Comparison of ENCODE assay signal across 29 cellular contexts in the genomic region with DNA sequence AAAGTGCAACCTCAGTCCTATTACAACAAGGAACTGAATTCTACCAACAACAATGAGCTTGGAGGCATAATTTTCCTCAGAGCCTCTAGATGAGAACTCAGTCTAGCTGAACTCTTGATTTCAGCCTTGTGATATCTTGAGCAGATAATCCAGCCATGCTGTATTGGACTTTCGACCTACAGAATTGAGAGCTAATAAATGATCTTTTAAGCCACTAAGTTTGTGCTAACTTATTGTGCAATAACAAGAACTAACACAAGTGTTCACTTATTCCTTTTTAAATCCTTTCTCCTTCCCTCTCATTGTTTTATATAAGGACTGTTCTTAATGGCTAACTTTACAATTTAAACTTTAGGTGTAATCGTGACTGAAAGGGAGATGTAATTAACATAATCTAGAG.
"Had no signal": no experiment of that assay in that cellular context is flagged by ENCODE, and none has a peak within 500 bp of the region (broad histone marks: within the 10 kb centered on the region; RNA-seq: fewer than 3 reads in every experiment).

No MANE protein-coding gene starts in this region.

- H3K27ac ChIP-seq: cardiac muscle cell, SJCRH30, SK-N-MC, WERI-Rb-1 had no signal

- H3K4me1 Mint-ChIP-seq: activated CD4-positive, alpha-beta memory T cell treated with anti-CD3 and anti-CD28 coated beads, Interleukin-2, amount 10 ng/mL, durations not matched to agents 7 days and 5 days; activated naive CD8-positive, alpha-beta T cell treated with anti-CD3 and anti-CD28 coated beads for 36 hours; activated T-helper 17 cell treated with anti-CD3 and anti-CD28 coated beads, Interleukin-2, amount 50 U/mL, for 72 hours had no signal

- ATAC-seq: activated T-cell treated with anti-CD3 and anti-CD28 coated beads, Interleukin-2, amount 50 U/mL, for 72 hours; activated T-helper 17 cell treated with anti-CD3 and anti-CD28 coated beads, Interleukin-2, amount 50 U/mL, for 72 hours; Panc1 had no signal

- H3K27me3 Mint-ChIP-seq: activated CD4-positive, alpha-beta memory T cell treated with anti-CD3 and anti-CD28 coated beads, Interleukin-2, amount 10 ng/mL, durations not matched to agents 7 days and 5 days had no signal

- H3K4me3 ChIP-seq: cardiac muscle cell, SJCRH30, SK-N-MC had no signal

- H3K36me3 Mint-ChIP-seq: activated naive CD8-positive, alpha-beta T cell treated with anti-CD3 and anti-CD28 coated beads for 36 hours had no signal

- H3K9me3 Mint-ChIP-seq: activated CD4-positive, alpha-beta memory T cell treated with anti-CD3 and anti-CD28 coated beads, Interleukin-2, amount 10 ng/mL, durations not matched to agents 7 days and 5 days; activated naive CD8-positive, alpha-beta T cell treated with anti-CD3 and anti-CD28 coated beads for 36 hours; activated T-cell treated with anti-CD3 and anti-CD28 coated beads, Interleukin-2, amount 50 U/mL, for 72 hours; activated T-helper 17 cell treated with anti-CD3 and anti-CD28 coated beads, Interleukin-2, amount 50 U/mL, for 72 hours had no signal

- H3K4me3 Mint-ChIP-seq: activated CD4-positive, alpha-beta memory T cell treated with anti-CD3 and anti-CD28 coated beads, Interleukin-2, amount 10 ng/mL, durations not matched to agents 7 days and 5 days; activated naive CD8-positive, alpha-beta T cell treated with anti-CD3 and anti-CD28 coated beads for 36 hours; activated T-cell treated with anti-CD3 and anti-CD28 coated beads, Interleukin-2, amount 50 U/mL, for 72 hours; activated T-helper 17 cell treated with anti-CD3 and anti-CD28 coated beads, Interleukin-2, amount 50 U/mL, for 72 hours had no signal

- H3K4me1 ChIP-seq: SJCRH30 had no signal

- H3K27me3 ChIP-seq: cardiac muscle cell, SJCRH30 had no signal

- DNase-seq: activated CD4-positive, alpha-beta memory T cell treated with anti-CD3 and anti-CD28 coated beads, Interleukin-2, amount 10 ng/mL, durations not matched to agents 7 days and 5 days; activated CD4-positive, alpha-beta T cell treated with anti-CD3 and anti-CD28 coated beads for 1 hour; activated CD4-positive, alpha-beta T cell treated with anti-CD3 and anti-CD28 coated beads for 48 hours; activated CD4-positive, CD25-positive, alpha-beta regulatory T cell; activated effector memory CD4-positive, alpha-beta T cell treated with anti-CD3 and anti-CD28 coated beads, Interleukin-2, amount 50 U/mL, for 16 hours; activated naive CD4-positive, alpha-beta T cell; activated naive CD4-positive, alpha-beta T cell treated with anti-CD3 and anti-CD28 coated beads, Interleukin-2, amount 50 U/mL, for 16 hours; activated naive CD8-positive, alpha-beta T cell treated with anti-CD3 and anti-CD28 coated beads for 36 hours; activated T-cell treated with anti-CD3 and anti-CD28 coated beads, Interleukin-2, amount 50 U/mL, for 1 hour; activated T-cell treated with anti-CD3 and anti-CD28 coated beads, Interleukin-2, amount 50 U/mL, for 72 hours; amniotic stem cell; aorta; NCI-H1105; NCI-H1417 treated with DMSO at 0.1 percent for 48 hours; NCI-H187 treated with DMSO at 0.1 percent for 48 hours; NCI-H2081; NCI-H2171 treated with DMSO at 0.1 percent for 48 hours; NCI-H2227 treated with DMSO at 0.1 percent for 48 hours; NCI-H446; NCI-H510A treated with DMSO at 0.1 percent for 48 hours; NCI-H526 treated with DMSO at 0.1 percent for 48 hours; SHP77; SJCRH30; T1000; WERI-Rb-1 had no signal

- H3K36me3 ChIP-seq: cardiac muscle cell, SJCRH30, WERI-Rb-1 had no signal

- H3K9me3 ChIP-seq: SJCRH30 had no signal

- H3K27ac Mint-ChIP-seq: activated CD4-positive, alpha-beta memory T cell treated with anti-CD3 and anti-CD28 coated beads, Interleukin-2, amount 10 ng/mL, durations not matched to agents 7 days and 5 days; activated naive CD8-positive, alpha-beta T cell treated with anti-CD3 and anti-CD28 coated beads for 36 hours; activated T-cell treated with anti-CD3 and anti-CD28 coated beads, Interleukin-2, amount 50 U/mL, for 72 hours; activated T-helper 17 cell treated with anti-CD3 and anti-CD28 coated beads, Interleukin-2, amount 50 U/mL, for 72 hours had no signal
